ENCODE assay signal across 1 cellular context in genomic region chr2:64406407-64406774, GRCh38.
TF ChIP-seq lines count a peak whose summit lies in the region.

No MANE protein-coding gene starts in this region.

TF ChIP-seq in H1, 55 proteins besides CTCF, POLR2A, EP300 and RAD21 (continued from another document):
- no peak for TF ChIP-seq CHD7 (IDR thresholded peaks at IDR 0.05; ENCODE audit: insufficient replicate concordance, low read length)
